In genomic region chr19:17720487-17720839, GRCh38 we compare ENCODE assay signal across 8 cellular contexts. TPM values are rescaled to one million over a fixed set of nuclear protein-coding genes. Genes with fewer than 3 reads are reported as not detected.
A peak's percentile ranks its signal among the peaks of the same experiment; 100 is the strongest.
DNase-seq lines count a peak whose midpoint lies in the region; ATAC-seq and TF ChIP-seq lines count a peak whose summit lies in the region.

No MANE protein-coding gene starts in this region.

- H3K4me3 ChIP-seq in KMS-11 (IDR thresholded peaks at IDR 0.05; ENCODE audit: insufficient read depth, low read depth, low read length) (no peak overlapping the region), coronary artery (peak overlapping the region; percentile 92), aorta (ENCODE audit: low read length in 2 of 2) (peak overlapping the region in 1 of 2 donors; percentile 94)

- H3K27me3 Mint-ChIP-seq in nephron progenitor cell (ENCODE audit: low read depth, poor library complexity), result peaks cover 6% of the 10 kb centered on the region

- peak overlapping the region; percentile 88 for H3K4me3 Mint-ChIP-seq in nephron progenitor cell

- H3K27me3 ChIP-seq in KMS-11 (ENCODE audit: insufficient read depth, low read depth) (no peaks in the 10 kb centered on the region), aorta (ENCODE audit: control insufficient read depth in 1 of 2, insufficient read depth in 2 of 2, low read length in 1 of 2) (no peaks in the 10 kb centered on the region)

- peaks cover 14% of the 10 kb centered on the region; the same call in 1 of the 2 replicates for H3K79me2 ChIP-seq in KMS-11 (ENCODE audit: insufficient read depth, low read depth)

- TF ChIP-seq CTCF in KMS-11 (conservative IDR thresholded peaks at IDR 0.05; ENCODE audit: low read depth, low read length), result no peak
- no peak for TF ChIP-seq CTCF in coronary artery (IDR thresholded peaks at IDR 0.05)
- TF ChIP-seq CTCF in nephron progenitor cell (IDR thresholded peaks at IDR 0.05), result no peak

- ATAC-seq in GM21825 (IDR thresholded peaks at IDR 0.05; ENCODE audit: unreplicated experiment) (no peak), aorta (ENCODE audit: low FRiP score) (no peak)

- DNase-seq in Ammon's horn (ENCODE audit: low spot score), result peak; percentile 24
- no peak for DNase-seq in coronary artery (ENCODE audit: low spot score)
- DNase-seq in nephron progenitor cell, result no peak
- DNase-seq in aorta, result no peak
- DNase-seq in stimulated activated CD4-positive, alpha-beta T cell treated with anti-CD3 and anti-CD28 coated beads, Interleukin-12 subunit alpha, Interleukin-12 subunit beta, amount 100 ng/mL, for 4 hours, result no peak
- no peak for DNase-seq in NCI-H345 (lab: John Stamatoyannopoulos, UW)

- no peak overlapping the region for H2AFZ ChIP-seq in KMS-11 (ENCODE audit: low read depth)

- peak overlapping the region; percentile 97 for H3K4me2 ChIP-seq in KMS-11

- H3K9me3 Mint-ChIP-seq in nephron progenitor cell, result no peaks in the 10 kb centered on the region

- no peaks in the 10 kb centered on the region for H4K20me1 ChIP-seq in KMS-11 (ENCODE audit: insufficient read depth)

- peaks cover 31% of the 10 kb centered on the region for H3K4me1 Mint-ChIP-seq in nephron progenitor cell

- H3K36me3 Mint-ChIP-seq in nephron progenitor cell (ENCODE audit: low read depth), result peaks cover 24% of the 10 kb centered on the region

- H3K36me3 ChIP-seq in KMS-11 (ENCODE audit: insufficient read depth) (no peaks in the 10 kb centered on the region), aorta (ENCODE audit: control insufficient read depth in 1 of 2, insufficient read depth in 2 of 2, low read length in 1 of 2) (peaks cover 0 to 3% of the 10 kb centered on the region in 2 donors)

- H3K9ac ChIP-seq in KMS-11, result peak overlapping the region; percentile 62; the same call in 1 of the 2 replicates

- WGBS in aorta, 2 donors, result 20% methylated on average over 6 of the region's 6 CpGs

- peaks cover 16% of the 10 kb centered on the region for H3K4me1 ChIP-seq in KMS-11 (ENCODE audit: low read depth, poor library complexity, severe bottlenecking)
- no peaks in the 10 kb centered on the region for H3K4me1 ChIP-seq in aorta (ENCODE audit: control insufficient read depth in 1 of 2, insufficient read depth in 2 of 2, low read length in 2 of 2)

- intact Hi-C loops in aorta (cut with DNase I), result no loop called here

- H3K9me3 ChIP-seq in aorta (ENCODE audit: control insufficient read depth, low read length), result no peaks in the 10 kb centered on the region

- no peak overlapping the region for H3K27ac Mint-ChIP-seq in nephron progenitor cell

- H3K27ac ChIP-seq in KMS-11, result no peak overlapping the region
- H3K27ac ChIP-seq in coronary artery, result peak overlapping the region in 1 of 2 donors; percentile 88
- no peak overlapping the region for H3K27ac ChIP-seq in aorta (ENCODE audit: low read depth in 1 of 2, low read length in 2 of 2)

RNA-seq across cellular contexts. Expression of gene MAP1S, which starts 1.2 kb away (rescaled TPM):
- total RNA-seq in aorta, result 10 to 100 TPM; 53.6 to 60.1 TPM
- polyA plus RNA-seq in aorta, result 10 to 100 TPM in 1 of 2 donors, 1 to 10 TPM in 1; 9.9 to 18.9 TPM

RNA-seq across cellular contexts. Expression of gene FCHO1, which starts 30.8 kb away (rescaled TPM):
- total RNA-seq in aorta, result 1 to 10 TPM; 2.9 to 6.9 TPM
- polyA plus RNA-seq in aorta, result 1 to 10 TPM; 1.5 to 1.6 TPM

RNA-seq across cellular contexts. Expression of gene UNC13A, which starts 32.3 kb away (rescaled TPM):
- total RNA-seq in aorta, result 1 to 10 TPM; 2.4 to 2.8 TPM
- 1 to 10 TPM in 1 of 2 donors, under 1 TPM in 1; 0.38 to 1.3 TPM for polyA plus RNA-seq in aorta
